18 cellular contexts compared by ENCODE assay signal in the genomic region with DNA sequence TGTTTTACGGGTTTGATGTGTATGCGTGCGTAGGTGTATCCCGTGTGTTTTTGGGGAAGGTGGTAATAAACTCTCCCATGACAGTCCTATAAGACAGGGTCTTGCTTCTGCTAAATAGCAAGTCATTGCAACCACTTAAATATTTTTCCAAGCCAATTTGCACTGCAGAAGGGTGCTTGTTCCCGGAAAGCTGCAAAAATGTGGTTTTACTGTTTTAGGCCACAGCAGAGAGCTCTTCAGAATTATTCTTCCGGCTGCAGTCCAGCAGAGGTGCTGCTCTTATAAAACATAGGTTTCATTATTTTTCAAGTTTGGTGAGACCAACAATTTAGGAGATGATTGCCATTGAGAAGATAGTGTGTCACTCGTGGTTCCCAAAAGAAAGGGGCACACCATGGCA.
DNase-seq lines count a peak whose midpoint lies in the region; ATAC-seq, FAIRE-seq and TF ChIP-seq lines count a peak whose summit lies in the region.
"Had no signal": no experiment of that assay in that cellular context is flagged by ENCODE, and none has a peak within 500 bp of the region (broad histone marks: within the 10 kb centered on the region; RNA-seq: fewer than 3 reads in every experiment).

No MANE protein-coding gene starts in this region.

- TF ChIP-seq POLR2A in breast epithelium (IDR thresholded peaks at IDR 0.05) (no peak), H54 (IDR thresholded peaks at IDR 0.05; ENCODE audit: low read depth, low read length) (no peak)

- intact Hi-C loops in breast epithelium (cut with DNase I; ENCODE audit: low total_unique reads), result no loop called here
- intact Hi-C loops in left lung (cut with DNase I), result no loop called here

- no peak overlapping the region for H3K9ac ChIP-seq in Loucy (ENCODE audit: low read depth, low read length, poor library complexity, severe bottlenecking)

- ATAC-seq in left lung, result peak; percentile 62
- ATAC-seq in GM21528 (IDR thresholded peaks at IDR 0.05; ENCODE audit: low FRiP score, unreplicated experiment), result no peak

- no peaks in the 10 kb centered on the region for H3K79me2 ChIP-seq in Loucy (ENCODE audit: insufficient read depth, low read length)

- TF ChIP-seq CTCF in Loucy (conservative IDR thresholded peaks at IDR 0.05; ENCODE audit: low read length), result no peak
- no peak for TF ChIP-seq CTCF in breast epithelium (IDR thresholded peaks at IDR 0.05)
- TF ChIP-seq CTCF in left lung (IDR thresholded peaks at IDR 0.05), result no peak

- no peaks in the 10 kb centered on the region for H3K9me2 ChIP-seq in Loucy (replicated peaks; ENCODE audit: low read depth, low read length)

- no peak overlapping the region for H2AFZ ChIP-seq in Loucy (ENCODE audit: low read length)
- H2AFZ ChIP-seq in neuron (ENCODE audit: low read depth, low read length), result no peak overlapping the region

- H3K9me3 ChIP-seq in Loucy (ENCODE audit: insufficient read depth, low read depth, low read length) (no peaks in the 10 kb centered on the region), breast epithelium (no peaks in the 10 kb centered on the region), left lung (no peaks in the 10 kb centered on the region), neuron (ENCODE audit: low read length) (no peaks in the 10 kb centered on the region)
- H3K9me3 ChIP-seq: BE2C had no signal

- H3K27me3 ChIP-seq in Loucy (ENCODE audit: insufficient read depth, low read length, poor library complexity, severe bottlenecking), result no peaks in the 10 kb centered on the region
- no peaks in the 10 kb centered on the region for H3K27me3 ChIP-seq in breast epithelium
- H3K27me3 ChIP-seq in left lung, result no peaks in the 10 kb centered on the region
- no peaks in the 10 kb centered on the region for H3K27me3 ChIP-seq in neuron (ENCODE audit: insufficient read depth, low read length)
- H3K27me3 ChIP-seq: BE2C had no signal

- peak overlapping the region; percentile 16 for H3K4me2 ChIP-seq in Loucy (ENCODE audit: low read depth, low read length, poor library complexity, severe bottlenecking)

- H3K27ac ChIP-seq in breast epithelium (peak overlapping the region; percentile 79 to 84), left lung (peak overlapping the region; percentile 54 to 59)

- H3K36me3 ChIP-seq in Loucy (ENCODE audit: insufficient read depth, low read length) (no peaks in the 10 kb centered on the region), breast epithelium (no peaks in the 10 kb centered on the region), left lung (no peaks in the 10 kb centered on the region), neuron (ENCODE audit: insufficient read depth, low read length) (no peaks in the 10 kb centered on the region)
- H3K36me3 ChIP-seq: BE2C had no signal

- DNase-seq in breast epithelium (ENCODE audit: low spot score in 2 of 2) (no peak), left lung (no peak), H54 (ENCODE audit: insufficient read length, low spot score) (no peak), NCI-H2196 treated with DMSO at 0.1 percent for 48 hours (lab: John Stamatoyannopoulos, UW; ENCODE audit: unreplicated experiment) (no peak)
- no peak for DNase-seq in stimulated activated CD8-positive, alpha-beta memory T cell treated with anti-CD3 and anti-CD28 coated beads, Interleukin-4, amount 100 ng/mL, for 48 hours
- DNase-seq: BE2C; CD4-positive, alpha-beta memory T cell; DMS79 treated with DMSO at 0.1 percent for 48 hours; GDM1; IMR-90; NCI-H146; NCI-H526; OCI-M1; RPMI8226 had no signal

- no peaks in the 10 kb centered on the region for H3K4me1 ChIP-seq in Loucy (ENCODE audit: insufficient read depth, low read length, poor library complexity, severe bottlenecking)
- peaks cover 0 to 10% of the 10 kb centered on the region in 2 donors for H3K4me1 ChIP-seq in breast epithelium
- peaks cover 3 to 7% of the 10 kb centered on the region in 2 donors for H3K4me1 ChIP-seq in left lung
- peaks cover 66% of the 10 kb centered on the region for H3K4me1 ChIP-seq in neuron (ENCODE audit: insufficient read depth, low read length)
- H3K4me1 ChIP-seq: BE2C had no signal

- H4K20me1 ChIP-seq in Loucy (ENCODE audit: insufficient read depth, low read length, poor library complexity, severe bottlenecking), result no peaks in the 10 kb centered on the region

- FAIRE-seq in H54 (lab: Jason Lieb, UNC), result no peak
- FAIRE-seq: D721Med had no signal

- no peak overlapping the region for H3K4me3 ChIP-seq in Loucy (ENCODE audit: low read length, poor library complexity, severe bottlenecking)
- H3K4me3 ChIP-seq in breast epithelium, result no peak overlapping the region
- H3K4me3 ChIP-seq in left lung, result no peak overlapping the region
- peak overlapping the region; percentile 0 for H3K4me3 ChIP-seq in neuron (ENCODE audit: low read length)

- H3F3A ChIP-seq in Loucy (ENCODE audit: low read depth), result no peaks in the 10 kb centered on the region
